ENCODE assay signal across 8 cellular contexts in the genomic region with DNA sequence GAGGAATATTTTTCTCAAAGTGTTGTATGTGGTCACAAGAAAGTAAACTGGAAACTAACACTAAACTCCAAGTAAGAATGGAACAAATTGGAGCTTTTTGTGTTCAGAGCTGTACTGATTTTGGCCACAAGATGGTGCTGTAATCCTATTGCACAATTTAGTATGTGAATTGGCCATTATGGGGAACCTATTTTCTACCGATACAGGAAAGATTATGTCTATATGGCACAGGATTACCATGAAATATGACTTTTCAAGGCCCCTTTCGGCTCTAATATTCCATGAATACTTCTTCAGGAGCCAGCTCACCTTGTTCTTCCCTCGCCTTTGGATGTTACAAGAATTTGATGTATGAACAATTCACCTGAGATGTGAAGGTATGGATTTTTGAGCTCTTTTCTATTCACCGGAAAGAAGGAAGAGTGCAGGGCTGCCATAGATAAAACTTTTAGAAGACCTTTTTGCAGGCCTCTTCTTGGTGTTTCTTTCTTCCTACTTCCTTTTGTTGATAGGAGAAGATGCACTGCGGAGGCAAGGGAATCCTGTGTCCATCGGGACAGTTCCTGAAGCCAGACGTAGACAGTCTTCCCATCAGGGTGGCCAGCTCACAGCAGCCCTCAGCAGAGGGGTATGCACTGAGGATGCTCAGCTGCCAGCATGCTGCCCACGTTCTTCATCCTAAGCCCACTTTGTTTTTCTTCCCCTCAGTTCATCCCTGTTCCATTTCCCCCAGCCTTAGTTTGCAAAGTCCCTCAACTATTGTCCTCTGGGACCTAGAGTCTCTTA. TPM values are rescaled to one million over a fixed set of nuclear protein-coding genes. Genes with fewer than 3 reads are reported as not detected.
DNase-seq lines count a peak whose midpoint lies in the region; ATAC-seq and FAIRE-seq lines count a peak whose summit lies in the region.

No MANE protein-coding gene starts in this region.

- no peak for ATAC-seq in GM19467 (IDR thresholded peaks at IDR 0.05; ENCODE audit: unreplicated experiment)

- peak; percentile 99 for FAIRE-seq in GM19239 (lab: Jason Lieb, UNC)

- in situ Hi-C loops in Caki2 (cut with HindIII; ENCODE audit: low pct_unique_long_range_greater_than_20kb, low sequenced_read_pairs): no loop called here

- DNase-seq in Caki2 (ENCODE audit: low read depth): peak; percentile 34
- no peak for DNase-seq in GM19239 (ENCODE audit: insufficient read length, low spot score)
- peak; percentile 82 for DNase-seq in HT-29 (ENCODE audit: low spot score)
- DNase-seq in RKO (ENCODE audit: low spot score): peak; percentile 67
- DNase-seq in amniotic epithelial cell (ENCODE audit: low read depth): peak; percentile 51
- peak; percentile 55 to 62 for DNase-seq in hippocampal formation (lab: John Stamatoyannopoulos, UW)
- DNase-seq in stimulated activated CD4-positive, alpha-beta T cell treated with anti-CD3 and anti-CD28 coated beads, Interleukin-1b, Interleukin-23, amount 100 ng/mL, for 24 hours (ENCODE audit: low read depth in 4 of 4, low spot score in 1 of 4): peak; percentile 21 to 57 (median 39)

RNA-seq across cellular contexts. Expression of a gene that starts 13.3 kb away (rescaled TPM):
- 25.3 and 28.7 TPM in 2 replicates for total RNA-seq in Caki2 (2014; rRNA removed; shearing (Covaris generic); ENCODE audit: low replicate concordance)
- 23.1 and 24.4 TPM in 2 replicates for total RNA-seq in HT-29 (2014; rRNA removed; shearing (Covaris generic))

RNA-seq across cellular contexts. Expression of a gene that starts 25.4 kb away (rescaled TPM):
- 36.9 and 39.4 TPM in 2 replicates for total RNA-seq in Caki2 (2014; rRNA removed; shearing (Covaris generic); ENCODE audit: low replicate concordance)
- total RNA-seq in HT-29 (2014; rRNA removed; shearing (Covaris generic)): 56.0 and 77.7 TPM in 2 replicates
